Comparison of ENCODE assay signal across 10 cellular contexts in the genomic region with DNA sequence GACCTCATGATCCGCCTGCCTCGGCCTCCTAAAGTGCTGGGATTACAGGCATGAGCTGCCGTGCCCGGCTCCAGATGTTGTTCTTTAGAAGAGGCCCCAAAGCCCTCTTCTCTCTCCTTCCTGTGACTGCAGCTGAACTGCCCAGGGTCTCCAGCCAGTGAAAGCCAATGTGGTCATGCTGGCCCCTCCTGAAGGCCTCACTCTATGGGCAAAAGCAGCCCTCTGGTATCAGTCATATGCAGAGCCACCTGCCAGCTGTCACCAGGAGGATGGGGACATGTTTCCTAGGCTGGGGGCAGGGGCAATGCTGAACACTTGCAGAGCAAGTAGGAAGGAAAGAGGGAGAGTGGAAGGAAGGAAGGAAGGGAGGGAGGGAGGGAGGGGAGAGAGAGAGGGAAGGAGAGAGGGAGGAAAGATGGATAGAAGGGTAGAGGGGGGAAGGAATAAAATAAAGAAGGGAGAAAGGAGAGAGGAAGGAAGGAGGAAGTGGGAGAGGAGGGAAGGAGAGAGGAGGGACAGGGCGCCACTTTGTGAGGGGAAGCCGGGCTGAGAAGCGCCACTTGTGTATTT. TPM values are rescaled to one million over a fixed set of nuclear protein-coding genes. Genes with fewer than 3 reads are reported as not detected.
A peak's percentile ranks its signal among the peaks of the same experiment; 100 is the strongest.
DNase-seq lines count a peak whose midpoint lies in the region; ATAC-seq and TF ChIP-seq lines count a peak whose summit lies in the region.
"Had no signal": no experiment of that assay in that cellular context is flagged by ENCODE, and none has a peak within 500 bp of the region (broad histone marks: within the 10 kb centered on the region; RNA-seq: fewer than 3 reads in every experiment).

No MANE protein-coding gene starts in this region.

- 41 to 51% methylated on average over 7 of the region's 7 CpGs for WGBS in lung, 2 donors
- 80 to 81% methylated on average over 7 of the region's 7 CpGs for WGBS in aorta, 2 donors

- CTCF ChIA-PET in activated CD4-positive, alpha-beta T cell treated with anti-CD3 and anti-CD28 coated beads for 36 hours (lab: Charles Lee): interaction anchor here (0.7 kb wide), 1 partner anchor 19 kb away, joined by 4 read pairs; no protein-coding TSS in a partner anchor

- H3K4me3 ChIP-seq in lung (no peak overlapping the region), aorta (ENCODE audit: low read length in 2 of 2) (no peak overlapping the region)

- peaks cover 19% of the 10 kb centered on the region for H3K4me1 Mint-ChIP-seq in activated CD4-positive, alpha-beta T cell treated with anti-CD3 and anti-CD28 coated beads for 36 hours
- H3K4me1 Mint-ChIP-seq in activated naive CD8-positive, alpha-beta T cell (ENCODE audit: low read depth): peaks cover 20% of the 10 kb centered on the region

- H3K27ac Mint-ChIP-seq in activated CD4-positive, alpha-beta T cell treated with anti-CD3 and anti-CD28 coated beads for 36 hours: peak overlapping the region; percentile 76
- H3K27ac Mint-ChIP-seq in activated naive CD8-positive, alpha-beta T cell: peak overlapping the region; percentile 72

- no peaks in the 10 kb centered on the region for H3K27me3 Mint-ChIP-seq in activated CD4-positive, alpha-beta T cell treated with anti-CD3 and anti-CD28 coated beads for 36 hours
- no peaks in the 10 kb centered on the region for H3K27me3 Mint-ChIP-seq in activated naive CD8-positive, alpha-beta T cell

- H3K27me3 ChIP-seq in lung (ENCODE audit: control insufficient read depth, insufficient read depth) (no peaks in the 10 kb centered on the region), aorta (ENCODE audit: control insufficient read depth in 1 of 2, insufficient read depth in 2 of 2, low read length in 1 of 2) (no peaks in the 10 kb centered on the region)

- H3K4me3 Mint-ChIP-seq in activated CD4-positive, alpha-beta T cell treated with anti-CD3 and anti-CD28 coated beads for 36 hours: no peak overlapping the region
- H3K4me3 Mint-ChIP-seq in activated naive CD8-positive, alpha-beta T cell: no peak overlapping the region

- TF ChIP-seq CTCF in lung (IDR thresholded peaks at IDR 0.05; ENCODE audit: control extremely low read depth, extremely low read depth): no peak

- no peak for ATAC-seq in activated CD4-positive, alpha-beta T cell treated with anti-CD3 and anti-CD28 coated beads for 36 hours
- ATAC-seq in lung (ENCODE audit: insufficient read depth, low FRiP score) (no peak), aorta (ENCODE audit: low FRiP score) (no peak), HG03025 (IDR thresholded peaks at IDR 0.05; ENCODE audit: low FRiP score, unreplicated experiment) (no peak), HG02642 (IDR thresholded peaks at IDR 0.05; ENCODE audit: poor library complexity, unreplicated experiment) (no peak)

- H3K27ac ChIP-seq in lung (ENCODE audit: low read depth in 1 of 2, low read length in 1 of 2): peak overlapping the region; percentile 77
- peak overlapping the region; percentile 38 for H3K27ac ChIP-seq in substantia nigra (ENCODE audit: low read depth, low read length, poor library complexity, severe bottlenecking)
- H3K27ac ChIP-seq in aorta (ENCODE audit: low read depth in 1 of 2, low read length in 2 of 2): peak overlapping the region in 1 of 2 donors; percentile 10

- POLR2A ChIA-PET in activated CD4-positive, alpha-beta T cell treated with anti-CD3 and anti-CD28 coated beads for 36 hours (lab: Charles Lee): no interaction called here

- intact Hi-C loops in activated CD4-positive, alpha-beta T cell treated with anti-CD3 and anti-CD28 coated beads for 36 hours (cut with DNase I, micrococcal nuclease): no loop called here
- intact Hi-C loops in aorta (cut with DNase I): no loop called here

- peaks cover 0 to 19% of the 10 kb centered on the region in 2 donors for H3K4me1 ChIP-seq in lung (ENCODE audit: control insufficient read depth in 2 of 2, insufficient read depth in 2 of 2, low read length in 2 of 2)
- no peaks in the 10 kb centered on the region for H3K4me1 ChIP-seq in aorta (ENCODE audit: control insufficient read depth in 1 of 2, insufficient read depth in 2 of 2, low read length in 2 of 2)

- H3K36me3 ChIP-seq in lung (ENCODE audit: control insufficient read depth in 2 of 2, insufficient read depth in 2 of 2, low read length in 2 of 2): no peaks in the 10 kb centered on the region
- no peaks in the 10 kb centered on the region for H3K36me3 ChIP-seq in aorta (ENCODE audit: control insufficient read depth in 1 of 2, insufficient read depth in 2 of 2, low read length in 1 of 2)

- H3K9me3 ChIP-seq in lung (ENCODE audit: control insufficient read depth in 2 of 2, insufficient read depth in 1 of 2, low read length in 1 of 2) (no peaks in the 10 kb centered on the region), aorta (ENCODE audit: control insufficient read depth, low read length) (no peaks in the 10 kb centered on the region)

- no peaks in the 10 kb centered on the region for H3K9me3 Mint-ChIP-seq in activated CD4-positive, alpha-beta T cell treated with anti-CD3 and anti-CD28 coated beads for 36 hours (ENCODE audit: low read depth)
- H3K9me3 Mint-ChIP-seq in activated naive CD8-positive, alpha-beta T cell (ENCODE audit: low read depth): no peaks in the 10 kb centered on the region

- H3K36me3 Mint-ChIP-seq in activated CD4-positive, alpha-beta T cell treated with anti-CD3 and anti-CD28 coated beads for 36 hours (ENCODE audit: low read depth): no peaks in the 10 kb centered on the region
- no peaks in the 10 kb centered on the region for H3K36me3 Mint-ChIP-seq in activated naive CD8-positive, alpha-beta T cell

- DNase-seq in activated CD4-positive, alpha-beta T cell treated with anti-CD3 and anti-CD28 coated beads for 36 hours: no peak
- no peak for DNase-seq in activated CD4-positive, alpha-beta T cell treated with anti-CD3 and anti-CD28 coated beads, Interleukin-2, amount 50 U/mL, for 48 hours
- DNase-seq in lung (ENCODE audit: low spot score) (no peak), substantia nigra (lab: John Stamatoyannopoulos, UW) (no peak), aorta (no peak)
- DNase-seq: activated CD8-positive, alpha-beta memory T cell treated with anti-CD3 and anti-CD28 coated beads for 24 hours had no signal

RNA-seq across cellular contexts. Expression of gene SOCS3, which starts 36.0 kb away (rescaled TPM):
- 100 to 1,000 TPM; 150 to 162 TPM for total RNA-seq in activated CD4-positive, alpha-beta T cell treated with anti-CD3 and anti-CD28 coated beads for 36 hours
- total RNA-seq in lung (10 to 100 TPM; 65.8 to 83.8 TPM), aorta (100 to 1,000 TPM; 107 to 182 TPM)
- polyA plus RNA-seq in lung (100 to 1,000 TPM; 143 to 545 TPM), aorta (10 to 100 TPM; 15.5 to 76.1 TPM)
- total RNA-seq: OCI-LY7 had no signal

RNA-seq across cellular contexts. Expression of gene PGS1, which starts 54.5 kb away (rescaled TPM):
- total RNA-seq in activated CD4-positive, alpha-beta T cell treated with anti-CD3 and anti-CD28 coated beads for 36 hours: 10 to 100 TPM; 73.3 to 75.0 TPM
- total RNA-seq in lung (100 to 1,000 TPM in 1 of 2 donors, 10 to 100 TPM in 1; 90.6 to 104 TPM), aorta (10 to 100 TPM; 46.5 to 67.0 TPM)
- polyA plus RNA-seq in lung (10 to 100 TPM; 44.9 to 98.0 TPM), aorta (10 to 100 TPM in 1 of 2 donors, 1 to 10 TPM in 1; 9.9 to 30.3 TPM)
